ENCODE assay signal across 8 cellular contexts in genomic region chr1:52554267-52554640, GRCh38. TPM values are rescaled to one million over a fixed set of nuclear protein-coding genes. Genes with fewer than 3 reads are reported as not detected.
A peak's percentile ranks its signal among the peaks of the same experiment; 100 is the strongest.
DNase-seq lines count a peak whose midpoint lies in the region; ATAC-seq and TF ChIP-seq lines count a peak whose summit lies in the region.

No MANE protein-coding gene starts in this region.

- WGBS in sigmoid colon, 2 donors, result 75 to 81% methylated on average over 6 of the region's 6 CpGs

- no peak for ATAC-seq in RWPE2 (ENCODE audit: low read depth)

- no peak for TF ChIP-seq POLR2A in sigmoid colon (IDR thresholded peaks at IDR 0.05)

- H3K4me1 ChIP-seq in RWPE2 (ENCODE audit: insufficient read depth, poor library complexity, severe bottlenecking) (peaks cover 24% of the 10 kb centered on the region), sigmoid colon (peaks cover 0 to 23% (median 14%) of the 10 kb centered on the region in 4 donors)

- H3K4me3 ChIP-seq in RWPE2 (ENCODE audit: severe bottlenecking) (no peak overlapping the region), epithelial cell of proximal tubule (ENCODE audit: low read depth, low read length) (peak overlapping the region; percentile 92), sigmoid colon (peak overlapping the region in 3 of 4 donors; percentile 95 to 99 (median 97))

- peak; percentile 49 for DNase-seq in SHP77 treated with DMSO at 0.1 percent for 48 hours (lab: John Stamatoyannopoulos, UW)
- no peak for DNase-seq in SHP77 (lab: John Stamatoyannopoulos, UW)
- DNase-seq in RWPE2 (ENCODE audit: low spot score), result no peak
- DNase-seq in epithelial cell of proximal tubule (ENCODE audit: low read depth), result no peak
- DNase-seq in sigmoid colon, result no peak
- no peak for DNase-seq in mesenteric fat pad (ENCODE audit: low spot score)
- DNase-seq in HuH-7.5 (ENCODE audit: low spot score), result no peak
- DNase-seq in GM20000 (ENCODE audit: low spot score), result no peak

- H3K27ac ChIP-seq in RWPE2 (ENCODE audit: poor library complexity, severe bottlenecking) (peak overlapping the region; percentile 82), sigmoid colon (peak overlapping the region; percentile 88 to 96 (median 92))

- intact Hi-C loops in sigmoid colon (cut with DNase I), result loop anchor here (2.0 to 5.0 kb wide), 3 partner anchors 49 to 152 kb away; partner anchors contain the start of genes COA7, GPX7, ORC1 and PRPF38A

- TF ChIP-seq EP300 in sigmoid colon (IDR thresholded peaks at IDR 0.05), result no peak

- no peaks in the 10 kb centered on the region for H3K27me3 ChIP-seq in RWPE2 (ENCODE audit: insufficient read depth, poor library complexity, severe bottlenecking)
- no peaks in the 10 kb centered on the region for H3K27me3 ChIP-seq in sigmoid colon

- H3K9me3 ChIP-seq in RWPE2 (ENCODE audit: severe bottlenecking) (no peaks in the 10 kb centered on the region), sigmoid colon (no peaks in the 10 kb centered on the region)

- no peaks in the 10 kb centered on the region for H3K36me3 ChIP-seq in RWPE2 (ENCODE audit: low read depth)
- no peaks in the 10 kb centered on the region for H3K36me3 ChIP-seq in sigmoid colon

- TF ChIP-seq CTCF in RWPE2 (IDR thresholded peaks at IDR 0.05; ENCODE audit: poor library complexity, severe bottlenecking), result no peak
- TF ChIP-seq CTCF in epithelial cell of proximal tubule (conservative IDR thresholded peaks at IDR 0.05; ENCODE audit: low read depth, low read length), result no peak
- TF ChIP-seq CTCF in sigmoid colon (IDR thresholded peaks at IDR 0.05), result no peak
- no peak for TF ChIP-seq CTCF in GM20000 (IDR thresholded peaks at IDR 0.05; ENCODE audit: extremely low read depth, missing control alignments)

RNA-seq across cellular contexts. Expression of gene TUT4, which starts 1.4 kb away (rescaled TPM):
- total RNA-seq in epithelial cell of proximal tubule (17.5 and 18.7 TPM in 2 replicates), sigmoid colon (10 to 100 TPM; 50.4 to 66.9 (median 58.3) TPM), mesenteric fat pad (39.9 TPM)
- polyA plus RNA-seq in sigmoid colon, result 10 to 100 TPM in 1 of 3 donors, 1 to 10 TPM in 2; 3.2 to 21.5 (median 9.6) TPM

RNA-seq across cellular contexts. Expression of gene GPX7, which starts 47.9 kb away (rescaled TPM):
- 35.1 and 39.8 TPM in 2 replicates for total RNA-seq in epithelial cell of proximal tubule
- total RNA-seq in sigmoid colon, result 10 to 100 TPM; 17.0 to 49.3 (median 24.5) TPM
- 1 to 10 TPM; 2.5 to 8.6 (median 5.4) TPM for polyA plus RNA-seq in sigmoid colon
- 8.5 TPM for total RNA-seq in mesenteric fat pad
